ENCODE assay signal across 1 cellular context in the genomic region with DNA sequence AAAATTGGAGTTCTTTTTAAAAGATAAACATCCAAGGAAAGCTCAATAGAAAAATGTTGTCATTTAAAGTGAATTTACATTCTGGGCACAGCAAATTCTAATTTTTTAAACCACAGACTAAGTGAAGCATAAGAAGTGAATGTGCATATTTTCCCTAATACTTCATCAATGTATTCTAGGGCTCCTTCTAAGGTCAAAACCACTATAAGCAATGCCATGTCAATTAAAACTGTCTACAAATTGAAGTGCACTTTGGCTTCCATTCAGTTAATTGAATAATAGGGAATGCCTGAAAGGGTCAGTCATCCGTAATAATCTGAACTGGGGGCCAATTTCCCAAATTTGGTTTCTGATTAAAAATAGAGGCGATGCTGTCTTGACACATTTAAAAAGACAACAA.
TF ChIP-seq lines count a peak whose summit lies in the region.

No MANE protein-coding gene starts in this region.

TF ChIP-seq in SK-N-SH, 30 proteins besides CTCF, POLR2A, EP300 and RAD21 (continued from another document):
- TF ChIP-seq, protein P1, sequence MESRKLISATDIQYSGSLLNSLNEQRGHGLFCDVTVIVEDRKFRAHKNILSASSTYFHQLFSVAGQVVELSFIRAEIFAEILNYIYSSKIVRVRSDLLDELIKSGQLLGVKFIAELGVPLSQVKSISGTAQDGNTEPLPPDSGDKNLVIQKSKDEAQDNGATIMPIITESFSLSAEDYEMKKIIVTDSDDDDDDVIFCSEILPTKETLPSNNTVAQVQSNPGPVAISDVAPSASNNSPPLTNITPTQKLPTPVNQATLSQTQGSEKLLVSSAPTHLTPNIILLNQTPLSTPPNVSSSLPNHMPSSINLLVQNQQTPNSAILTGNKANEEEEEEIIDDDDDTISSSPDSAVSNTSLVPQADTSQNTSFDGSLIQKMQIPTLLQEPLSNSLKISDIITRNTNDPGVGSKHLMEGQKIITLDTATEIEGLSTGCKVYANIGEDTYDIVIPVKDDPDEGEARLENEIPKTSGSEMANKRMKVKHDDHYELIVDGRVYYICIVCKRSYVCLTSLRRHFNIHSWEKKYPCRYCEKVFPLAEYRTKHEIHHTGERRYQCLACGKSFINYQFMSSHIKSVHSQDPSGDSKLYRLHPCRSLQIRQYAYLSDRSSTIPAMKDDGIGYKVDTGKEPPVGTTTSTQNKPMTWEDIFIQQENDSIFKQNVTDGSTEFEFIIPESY (IDR thresholded peaks at IDR 0.05; ENCODE audit: borderline replicate concordance, low read depth) = no peak
- TF ChIP-seq TEAD4 (IDR thresholded peaks at IDR 0.05; ENCODE audit: borderline replicate concordance, insufficient read depth) (no peak), JUND (IDR thresholded peaks at IDR 0.05) (peak; percentile 22; the same call in 1 of the 2 replicates), TAF1 (IDR thresholded peaks at IDR 0.05; ENCODE audit: borderline replicate concordance, low read depth, low read length) (no peak), CHD2 (IDR thresholded peaks at IDR 0.05; ENCODE audit: low read length, partially characterized antibody) (no peak), FOXM1 (IDR thresholded peaks at IDR 0.05; ENCODE audit: low read depth) (no peak), EZH2phosphoT487 (IDR thresholded peaks at IDR 0.05; ENCODE audit: borderline replicate concordance, low read depth) (no peak), RFX5 (IDR thresholded peaks at IDR 0.05; ENCODE audit: low read length) (no peak), NFIC (IDR thresholded peaks at IDR 0.05; ENCODE audit: borderline replicate concordance) (peak; percentile 49; the same call in 1 of the 2 replicates)
- TF ChIP-seq, protein P2, sequence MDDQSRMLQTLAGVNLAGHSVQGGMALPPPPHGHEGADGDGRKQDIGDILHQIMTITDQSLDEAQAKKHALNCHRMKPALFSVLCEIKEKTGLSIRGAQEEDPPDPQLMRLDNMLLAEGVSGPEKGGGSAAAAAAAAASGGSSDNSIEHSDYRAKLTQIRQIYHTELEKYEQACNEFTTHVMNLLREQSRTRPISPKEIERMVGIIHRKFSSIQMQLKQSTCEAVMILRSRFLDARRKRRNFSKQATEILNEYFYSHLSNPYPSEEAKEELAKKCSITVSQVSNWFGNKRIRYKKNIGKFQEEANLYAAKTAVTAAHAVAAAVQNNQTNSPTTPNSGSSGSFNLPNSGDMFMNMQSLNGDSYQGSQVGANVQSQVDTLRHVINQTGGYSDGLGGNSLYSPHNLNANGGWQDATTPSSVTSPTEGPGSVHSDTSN (IDR thresholded peaks at IDR 0.05) = peak; percentile 56; the same call in 1 of the 2 replicates
